8 cellular contexts compared by ENCODE assay signal in the genomic region with DNA sequence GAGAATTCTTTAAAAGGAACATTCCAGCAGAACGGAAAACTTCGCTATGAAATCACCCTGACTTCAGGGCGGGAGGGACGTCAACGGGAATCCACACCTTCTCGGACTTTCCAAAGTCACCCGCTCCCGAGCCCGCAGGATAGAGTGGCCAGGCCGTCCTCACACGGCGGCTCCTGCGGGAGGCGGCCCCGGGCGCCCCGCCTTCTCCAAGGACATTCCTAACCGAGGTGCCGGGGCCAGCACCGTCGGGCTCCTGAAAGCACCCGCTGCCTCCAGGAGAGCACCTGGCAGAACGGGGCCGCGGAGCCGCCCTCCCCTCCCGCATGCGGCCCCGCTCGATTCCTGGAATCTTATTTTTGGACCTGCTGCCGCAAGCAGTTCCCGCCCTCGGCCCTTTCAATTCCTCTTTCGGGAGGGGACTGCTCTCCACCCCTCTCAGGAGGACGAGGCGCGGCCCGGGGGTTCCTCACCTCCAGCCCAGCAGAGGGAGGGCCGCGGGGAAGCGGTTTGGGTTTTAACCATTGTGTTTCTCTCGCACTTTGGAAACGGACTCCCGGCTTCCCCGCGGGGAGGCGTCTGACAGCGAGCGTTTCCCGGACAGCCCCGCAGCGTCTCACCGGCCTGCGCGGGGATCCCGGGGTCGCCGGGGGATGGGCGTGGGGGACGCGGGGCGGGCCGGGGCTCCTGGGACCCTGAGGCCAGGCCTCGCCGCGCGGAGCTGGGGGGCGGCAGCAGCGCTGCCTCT. TPM values are rescaled to one million over a fixed set of nuclear protein-coding genes. Genes with fewer than 3 reads are reported as not detected.
A peak's percentile ranks its signal among the peaks of the same experiment; 100 is the strongest.
DNase-seq lines count a peak whose midpoint lies in the region; ATAC-seq, FAIRE-seq and TF ChIP-seq lines count a peak whose summit lies in the region.

No MANE protein-coding gene starts in this region.

- DNase-seq in NCI-H146 (lab: John Stamatoyannopoulos, UW) (peak; percentile 52), NCI-H146 treated with DMSO at 0.1 percent for 48 hours (lab: John Stamatoyannopoulos, UW; ENCODE audit: unreplicated experiment) (no peak), MM.1S (peak; percentile 82), sciatic nerve (ENCODE audit: low spot score) (peak; percentile 82), H54 (ENCODE audit: insufficient read length, low spot score) (no peak)

- H3K27ac ChIP-seq in MM.1S (ENCODE audit: low read length), result peak overlapping the region; percentile 98

- peak overlapping the region; percentile 85 for H3K4me3 ChIP-seq in MM.1S (ENCODE audit: low read length)
- peak overlapping the region; percentile 65 for H3K4me3 ChIP-seq in iPS-18c (ENCODE audit: insufficient read depth, low read depth, low read length)

- TF ChIP-seq CTCF in MM.1S (IDR thresholded peaks at IDR 0.05; ENCODE audit: low read length), result peak; percentile 11; the same call in 1 of the 2 replicates
- TF ChIP-seq CTCF in brain (conservative IDR thresholded peaks at IDR 0.05), result peak in 1 of 2 experiments; percentile 39

- H3K79me2 ChIP-seq in MM.1S (ENCODE audit: low read length), result peaks cover 66% of the 10 kb centered on the region

- no peak overlapping the region for H2AFZ ChIP-seq in MM.1S (ENCODE audit: low read length)

- H3K27me3 Mint-ChIP-seq in brain, result peaks cover 19% of the 10 kb centered on the region

- H3K9me3 ChIP-seq in MM.1S (replicated peaks; ENCODE audit: insufficient read depth, low read length), result no peaks in the 10 kb centered on the region
- H3K9me3 ChIP-seq in iPS-18c (ENCODE audit: control insufficient read depth, insufficient read depth, low read length), result no peaks in the 10 kb centered on the region

- no peaks in the 10 kb centered on the region for H4K20me1 ChIP-seq in MM.1S (ENCODE audit: insufficient read depth, low read length)

- peaks cover 58% of the 10 kb centered on the region for H3F3A ChIP-seq in MM.1S (ENCODE audit: insufficient read depth, low read length)

- H3K9ac ChIP-seq in MM.1S (ENCODE audit: low read length), result peak overlapping the region; percentile 98

- no peak for TF ChIP-seq POLR2A in H54 (IDR thresholded peaks at IDR 0.05; ENCODE audit: low read depth, low read length)

- no peak for FAIRE-seq in H54 (lab: Jason Lieb, UNC)

- H3K4me1 ChIP-seq in MM.1S (ENCODE audit: low read length), result peaks cover 33% of the 10 kb centered on the region

- peaks cover 4% of the 10 kb centered on the region for H3K36me3 Mint-ChIP-seq in brain

- ATAC-seq in sciatic nerve, result peak; percentile 70
- no peak for ATAC-seq in GM21360 (IDR thresholded peaks at IDR 0.05; ENCODE audit: unreplicated experiment)

- no peaks in the 10 kb centered on the region for H3K9me2 ChIP-seq in MM.1S (replicated peaks; ENCODE audit: insufficient read depth, low read length)

- H3K36me3 ChIP-seq in MM.1S (replicated peaks; ENCODE audit: insufficient read depth, low read length), result no peaks in the 10 kb centered on the region; the same call in 1 of the 2 replicates

- H3K27me3 ChIP-seq in MM.1S (replicated peaks; ENCODE audit: insufficient read depth, low read length), result no peaks in the 10 kb centered on the region

- peak overlapping the region; percentile 78 to 91 (median 81) for H3K27ac Mint-ChIP-seq in brain

- H3K9me3 Mint-ChIP-seq in brain, result peaks cover 0 to 17% (median 0%) of the 10 kb centered on the region in 5 experiments

- peak overlapping the region; percentile 96 for H3K4me2 ChIP-seq in MM.1S (ENCODE audit: low read depth, low read length)

- intact Hi-C loops in sciatic nerve (cut with DNase I), result no loop called here

- H3K4me3 Mint-ChIP-seq in brain, result peak overlapping the region; percentile 86 to 92 (median 87)

- peaks cover 55% of the 10 kb centered on the region for H3K4me1 Mint-ChIP-seq in brain

RNA-seq across cellular contexts. Expression of a gene that starts 0.9 kb away (rescaled TPM):
- 43.7 TPM for polyA plus RNA-seq in brain (ENCODE audit: insufficient read depth, low read depth, low replicate concordance)
- 302 TPM for total RNA-seq in sciatic nerve

Comparison
In these comparisons a context has a peak if more than half of its experiments do, and no peak if none do; other contexts are left out.
1. DNase-seq: peak in NCI-H146 (single experiment), MM.1S (single experiment) and sciatic nerve (single experiment); none in NCI-H146 treated with DMSO at 0.1 percent for 48 hours (single experiment) and H54 (single experiment).